Comparison of ENCODE assay signal across 8 cellular contexts in the genomic region with DNA sequence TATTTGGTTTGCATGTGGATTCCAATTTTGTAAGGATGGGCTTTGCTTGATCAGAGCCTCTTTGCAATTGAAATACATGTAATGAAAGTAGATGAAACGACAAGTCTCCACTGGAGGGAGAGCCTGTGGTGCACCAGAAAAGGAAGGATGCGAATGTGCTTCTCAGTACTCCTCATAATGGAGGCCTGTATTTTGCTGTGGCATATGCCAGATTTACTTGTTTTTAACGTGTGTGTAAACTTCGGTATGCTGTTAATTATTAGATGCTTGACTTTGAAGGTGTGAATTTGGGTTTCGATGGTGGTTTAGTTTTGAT. TPM values are rescaled to one million over a fixed set of nuclear protein-coding genes. Genes with fewer than 3 reads are reported as not detected.
DNase-seq lines count a peak whose midpoint lies in the region.

No MANE protein-coding gene starts in this region.

- peak; percentile 17 for DNase-seq in NCI-H2227 (lab: John Stamatoyannopoulos, UW; ENCODE audit: unreplicated experiment)
- no peak for DNase-seq in NCI-H2227 treated with DMSO at 0.1 percent for 48 hours (lab: John Stamatoyannopoulos, UW)
- peak; percentile 41 for DNase-seq in HCEC 1CT
- peak; percentile 14 to 48 for DNase-seq in SJCRH30
- DNase-seq in dermis blood vessel endothelial cell: peak; percentile 5
- peak; percentile 56 for DNase-seq in myocyte (ENCODE audit: low read depth)
- DNase-seq in SHP77 treated with DMSO at 0.1 percent for 48 hours (lab: John Stamatoyannopoulos, UW): no peak
- DNase-seq in NCI-H1092 (lab: John Stamatoyannopoulos, UW): no peak

- peak overlapping the region; percentile 100 for H3K4me3 ChIP-seq in SJCRH30

- H3K36me3 ChIP-seq in SJCRH30: peaks cover 56% of the 10 kb centered on the region

- H3K4me1 ChIP-seq in SJCRH30: peaks cover 7% of the 10 kb centered on the region

- no peaks in the 10 kb centered on the region for H3K9me3 ChIP-seq in SJCRH30 (replicated peaks)

- peak overlapping the region; percentile 96 for H3K27ac ChIP-seq in SJCRH30

- H3K27me3 ChIP-seq in SJCRH30: no peaks in the 10 kb centered on the region

RNA-seq across cellular contexts. Expression of gene DYRK2, which starts 2.8 kb away (rescaled TPM):
- total RNA-seq in SJCRH30 (2014; rRNA removed; shearing (Covaris generic)): 51.6 and 58.2 TPM in 2 replicates
- total RNA-seq in dermis blood vessel endothelial cell (11.3 and 12.8 TPM in 2 replicates), myocyte (69.5 and 89.0 TPM in 2 replicates)
- 26.4 TPM for polyA plus RNA-seq in myocyte (2012)

Comparison
In these comparisons a context has a peak if more than half of its experiments do, and no peak if none do; other contexts are left out.
1. DNase-seq: peak in NCI-H2227 (single experiment), HCEC 1CT (single experiment), SJCRH30 (2 of 2), dermis blood vessel endothelial cell (single experiment) and myocyte (single experiment); none in NCI-H2227 treated with DMSO at 0.1 percent for 48 hours (single experiment), SHP77 treated with DMSO at 0.1 percent for 48 hours (single experiment) and NCI-H1092 (single experiment).